ENCODE assay signal across 8 cellular contexts in the genomic region with DNA sequence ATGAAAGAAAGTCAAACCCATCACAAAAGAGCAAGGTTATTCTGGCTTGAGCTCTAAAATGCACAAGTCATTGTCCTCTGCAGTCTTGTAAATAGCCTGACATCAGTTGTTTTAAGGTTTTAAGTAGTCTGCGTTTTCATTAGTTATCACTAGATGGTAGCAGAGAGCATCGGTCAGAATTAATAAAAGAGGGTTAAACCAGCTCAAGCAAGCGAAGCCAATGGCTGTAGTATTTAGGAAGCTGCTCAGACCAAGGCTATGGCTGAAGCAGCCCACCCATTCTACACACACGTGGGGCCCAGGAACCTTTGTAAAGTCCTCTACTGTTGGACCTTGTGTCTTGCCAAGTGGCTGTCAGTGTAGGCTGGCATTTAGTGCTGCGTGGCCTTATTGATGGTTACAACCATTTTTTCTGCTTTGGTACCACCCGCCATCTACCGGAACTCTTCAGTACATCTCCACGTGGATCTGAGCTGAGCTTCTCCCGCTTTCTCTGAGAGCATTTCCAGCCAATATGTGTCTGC. TPM values are rescaled to one million over a fixed set of nuclear protein-coding genes. Genes with fewer than 3 reads are reported as not detected.
DNase-seq lines count a peak whose midpoint lies in the region; ATAC-seq and TF ChIP-seq lines count a peak whose summit lies in the region.

No MANE protein-coding gene starts in this region.

- peak; percentile 80 for TF ChIP-seq CTCF in HFFc6 (IDR thresholded peaks at IDR 0.05)

- ATAC-seq in stimulated activated memory B cell treated with anti-CD40 and anti-IgM and Interleukin-4, amounts not matched to agents 10 μg/mL and 1 μg/mL and 100 μg/mL, for 72 hours: peak; percentile 70
- ATAC-seq in HG03095 (IDR thresholded peaks at IDR 0.05; ENCODE audit: unreplicated experiment): no peak

- intact Hi-C loops in activated T-helper 2 cell treated with anti-CD3 and anti-CD28 coated beads, Interferon-gamma antibody, Interleukin-2, Interleukin-4, amounts not matched to agents 10 μg/mL and 5 μg/mL and 100 μg/mL, durations not matched to agents 14 hours and 24 hours and 36 hours (cut with micrococcal nuclease): no loop called here

- peak overlapping the region; percentile 6; the same call in 1 of the 2 replicates for H3K4me3 Mint-ChIP-seq in HFFc6
- H3K4me3 Mint-ChIP-seq in stimulated activated memory B cell treated with anti-CD40 and anti-IgM and Interleukin-4, amounts not matched to agents 10 μg/mL and 1 μg/mL and 100 μg/mL, for 72 hours: peak overlapping the region; percentile 52
- no peak overlapping the region for H3K4me3 Mint-ChIP-seq in activated T-helper 2 cell treated with anti-CD3 and anti-CD28 coated beads, Interferon-gamma antibody, Interleukin-2, Interleukin-4, amounts not matched to agents 10 μg/mL and 5 μg/mL and 100 μg/mL, durations not matched to agents 14 hours and 24 hours and 36 hours (ENCODE audit: low read depth)

- H3K36me3 Mint-ChIP-seq in HFFc6 (ENCODE audit: low read depth): no peaks in the 10 kb centered on the region
- H3K36me3 Mint-ChIP-seq in stimulated activated memory B cell treated with anti-CD40 and anti-IgM and Interleukin-4, amounts not matched to agents 10 μg/mL and 1 μg/mL and 100 μg/mL, for 72 hours: no peaks in the 10 kb centered on the region
- no peaks in the 10 kb centered on the region for H3K36me3 Mint-ChIP-seq in activated T-helper 2 cell treated with anti-CD3 and anti-CD28 coated beads, Interferon-gamma antibody, Interleukin-2, Interleukin-4, amounts not matched to agents 10 μg/mL and 5 μg/mL and 100 μg/mL, durations not matched to agents 14 hours and 24 hours and 36 hours (ENCODE audit: low read depth)

- peaks cover 16% of the 10 kb centered on the region for H3K4me1 Mint-ChIP-seq in HFFc6 (ENCODE audit: low read depth)
- peaks cover 13% of the 10 kb centered on the region for H3K4me1 Mint-ChIP-seq in stimulated activated memory B cell treated with anti-CD40 and anti-IgM and Interleukin-4, amounts not matched to agents 10 μg/mL and 1 μg/mL and 100 μg/mL, for 72 hours
- no peaks in the 10 kb centered on the region for H3K4me1 Mint-ChIP-seq in activated T-helper 2 cell treated with anti-CD3 and anti-CD28 coated beads, Interferon-gamma antibody, Interleukin-2, Interleukin-4, amounts not matched to agents 10 μg/mL and 5 μg/mL and 100 μg/mL, durations not matched to agents 14 hours and 24 hours and 36 hours (ENCODE audit: low read depth)

- H3K9me3 Mint-ChIP-seq in HFFc6: peaks cover 4% of the 10 kb centered on the region; the same call in 1 of the 2 replicates
- H3K9me3 Mint-ChIP-seq in stimulated activated memory B cell treated with anti-CD40 and anti-IgM and Interleukin-4, amounts not matched to agents 10 μg/mL and 1 μg/mL and 100 μg/mL, for 72 hours: no peaks in the 10 kb centered on the region
- peaks cover 7% of the 10 kb centered on the region for H3K9me3 Mint-ChIP-seq in activated T-helper 2 cell treated with anti-CD3 and anti-CD28 coated beads, Interferon-gamma antibody, Interleukin-2, Interleukin-4, amounts not matched to agents 10 μg/mL and 5 μg/mL and 100 μg/mL, durations not matched to agents 14 hours and 24 hours and 36 hours

- no peak overlapping the region for H3K27ac Mint-ChIP-seq in HFFc6
- H3K27ac Mint-ChIP-seq in stimulated activated memory B cell treated with anti-CD40 and anti-IgM and Interleukin-4, amounts not matched to agents 10 μg/mL and 1 μg/mL and 100 μg/mL, for 72 hours: peak overlapping the region; percentile 48
- H3K27ac Mint-ChIP-seq in activated T-helper 2 cell treated with anti-CD3 and anti-CD28 coated beads, Interferon-gamma antibody, Interleukin-2, Interleukin-4, amounts not matched to agents 10 μg/mL and 5 μg/mL and 100 μg/mL, durations not matched to agents 14 hours and 24 hours and 36 hours: no peak overlapping the region

- H3K27me3 Mint-ChIP-seq in HFFc6 (ENCODE audit: insufficient read depth): peaks cover 3% of the 10 kb centered on the region
- H3K27me3 Mint-ChIP-seq in stimulated activated memory B cell treated with anti-CD40 and anti-IgM and Interleukin-4, amounts not matched to agents 10 μg/mL and 1 μg/mL and 100 μg/mL, for 72 hours: no peaks in the 10 kb centered on the region
- H3K27me3 Mint-ChIP-seq in activated T-helper 2 cell treated with anti-CD3 and anti-CD28 coated beads, Interferon-gamma antibody, Interleukin-2, Interleukin-4, amounts not matched to agents 10 μg/mL and 5 μg/mL and 100 μg/mL, durations not matched to agents 14 hours and 24 hours and 36 hours (ENCODE audit: low read depth): no peaks in the 10 kb centered on the region

- DNase-seq in DMS 273 treated with DMSO at 0.1 percent for 48 hours (lab: John Stamatoyannopoulos, UW) (peak; percentile 74), HFFc6 (peak; percentile 55), NCI-H524 treated with DMSO at 0.1 percent for 48 hours (lab: John Stamatoyannopoulos, UW) (peak; percentile 62), astrocyte of the hippocampus (ENCODE audit: low read depth, low spot score) (peak; percentile 71), iPS-NIHi11 (ENCODE audit: low spot score) (peak; percentile 66)
- DNase-seq in activated T-helper 2 cell treated with anti-CD3 and anti-CD28 coated beads, Interferon-gamma antibody, Interleukin-2, Interleukin-4, amounts not matched to agents 10 μg/mL and 5 μg/mL and 100 μg/mL, durations not matched to agents 14 hours and 24 hours and 36 hours (ENCODE audit: low spot score): no peak

RNA-seq across cellular contexts. Expression of gene ZNF57, which starts 13.3 kb away (rescaled TPM):
- 1 to 10 TPM; 1.7 to 2.4 (median 1.8) TPM for total RNA-seq in HFFc6 (2021; fragmentation: NEBNext Ultra II Directional; extraction: Animal tissue kit (Norgen Biotek cat#: 25700))
- 2.7 and 3.1 TPM in 2 replicates for total RNA-seq in activated T-helper 2 cell treated with anti-CD3 and anti-CD28 coated beads, Interferon-gamma antibody, Interleukin-2, Interleukin-4, amounts not matched to agents 10 μg/mL and 5 μg/mL and 100 μg/mL, durations not matched to agents 14 hours and 24 hours and 36 hours

RNA-seq across cellular contexts. Expression of gene ZNF556, which starts 20.3 kb away (rescaled TPM):
- not detected for total RNA-seq in HFFc6 (2021; fragmentation: NEBNext Ultra II Directional; extraction: Animal tissue kit (Norgen Biotek cat#: 25700))
- total RNA-seq in activated T-helper 2 cell treated with anti-CD3 and anti-CD28 coated beads, Interferon-gamma antibody, Interleukin-2, Interleukin-4, amounts not matched to agents 10 μg/mL and 5 μg/mL and 100 μg/mL, durations not matched to agents 14 hours and 24 hours and 36 hours: not detected in 2 replicates

RNA-seq across cellular contexts. Expression of gene ZNF555, which starts 46.2 kb away (rescaled TPM):
- total RNA-seq in HFFc6 (2021; fragmentation: NEBNext Ultra II Directional; extraction: Animal tissue kit (Norgen Biotek cat#: 25700)): 1 to 10 TPM; 3.7 to 5.6 (median 3.8) TPM
- 0.66 and 1.3 TPM in 2 replicates for total RNA-seq in activated T-helper 2 cell treated with anti-CD3 and anti-CD28 coated beads, Interferon-gamma antibody, Interleukin-2, Interleukin-4, amounts not matched to agents 10 μg/mL and 5 μg/mL and 100 μg/mL, durations not matched to agents 14 hours and 24 hours and 36 hours

RNA-seq across cellular contexts. Expression of gene ZNF77, which starts 57.3 kb away (rescaled TPM):
- total RNA-seq in HFFc6 (2021; fragmentation: NEBNext Ultra II Directional; extraction: Animal tissue kit (Norgen Biotek cat#: 25700)): 1 to 10 TPM; 1.7 to 2.6 (median 2.2) TPM
- 3.5 and 4.0 TPM in 2 replicates for total RNA-seq in activated T-helper 2 cell treated with anti-CD3 and anti-CD28 coated beads, Interferon-gamma antibody, Interleukin-2, Interleukin-4, amounts not matched to agents 10 μg/mL and 5 μg/mL and 100 μg/mL, durations not matched to agents 14 hours and 24 hours and 36 hours
